In the genomic region with DNA sequence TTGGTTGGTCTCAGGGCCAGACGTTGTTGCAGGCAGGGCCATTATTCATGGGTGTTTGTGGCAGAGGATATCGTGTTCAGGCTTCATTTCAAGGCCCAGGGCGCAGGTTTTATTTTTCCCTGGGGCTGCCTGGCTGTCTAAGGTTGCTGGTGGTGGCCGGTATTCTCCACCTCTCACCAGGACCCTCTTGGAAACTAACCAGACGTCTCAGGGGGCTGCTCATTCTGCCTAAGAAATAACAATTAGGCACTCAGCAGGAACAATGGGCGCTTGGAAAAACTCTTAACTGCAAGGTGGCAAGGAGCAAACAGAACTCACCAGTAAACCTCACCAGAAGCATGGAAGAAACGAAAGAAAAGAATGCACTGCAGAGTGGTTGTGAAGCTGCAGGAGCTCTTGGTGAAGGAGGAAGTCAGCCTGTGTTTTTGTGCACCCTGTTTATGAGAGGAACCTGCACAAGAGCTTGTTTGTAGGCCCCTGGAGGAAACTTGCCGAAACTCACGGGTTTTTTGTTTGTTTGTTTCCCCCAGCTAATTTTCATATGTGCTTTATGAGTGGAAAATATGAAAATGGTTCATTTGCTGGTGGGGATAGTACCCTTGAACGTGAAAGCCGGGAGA, we compare ENCODE assay signal across 23 cellular contexts.
"Had no signal": no experiment of that assay in that cellular context is flagged by ENCODE, and none has a peak within 500 bp of the region (broad histone marks: within the 10 kb centered on the region; RNA-seq: fewer than 3 reads in every experiment).

No MANE protein-coding gene starts in this region.

- H3K27me3 Mint-ChIP-seq: activated naive CD8-positive, alpha-beta T cell treated with anti-CD3 and anti-CD28 coated beads, Interleukin-2, amount 10 ng/mL, durations not matched to agents 7 days and 5 days had no signal

- H3K36me3 ChIP-seq: esophagus squamous epithelium, gastroesophageal sphincter, lower lobe of right lung, sigmoid colon, stomach, transverse colon had no signal

- H3K4me1 ChIP-seq: esophagus squamous epithelium, gastroesophageal sphincter, lower lobe of right lung, sigmoid colon, stomach, transverse colon had no signal

- DNase-seq: activated CD4-positive, alpha-beta T cell treated with anti-CD3 and anti-CD28 coated beads, Interleukin-2, amount 50 U/mL, for 48 hours; activated CD8-positive, alpha-beta memory T cell treated with anti-CD3 and anti-CD28 coated beads, Interleukin-2, amount 50 U/mL, for 48 hours; activated naive CD4-positive, alpha-beta T cell treated with anti-CD3 and anti-CD28 coated beads for 36 hours; activated naive CD8-positive, alpha-beta T cell treated with anti-CD3 and anti-CD28 coated beads, Interleukin-2, amount 10 ng/mL, durations not matched to agents 7 days and 5 days; activated T-cell treated with anti-CD3 and anti-CD28 coated beads, Interleukin-2, amount 50 U/mL, for 4 hours; amniotic stem cell; cerebellar nuclear complex; esophagus squamous epithelium; head of caudate nucleus; lower lobe of right lung; naive B cell; retina; sigmoid colon; stimulated activated CD4-positive, alpha-beta T cell treated with anti-CD3 and anti-CD28 coated beads, Interleukin-15, amount 100 ng/mL, for 24 hours; stomach; T-helper 9 cell; transverse colon had no signal

- H3K4me3 Mint-ChIP-seq: activated naive CD4-positive, alpha-beta T cell treated with anti-CD3 and anti-CD28 coated beads for 36 hours; activated naive CD8-positive, alpha-beta T cell treated with anti-CD3 and anti-CD28 coated beads, Interleukin-2, amount 10 ng/mL, durations not matched to agents 7 days and 5 days; activated T-cell treated with anti-CD3 and anti-CD28 coated beads, Interleukin-2, amount 50 U/mL, for 4 hours; naive B cell; stimulated activated memory B cell treated with anti-CD40 and anti-IgM and Interleukin-4, amounts not matched to agents 10 μg/mL and 1 μg/mL and 100 μg/mL, for 72 hours had no signal

- H3K4me3 ChIP-seq: coronary artery, esophagus squamous epithelium, gastroesophageal sphincter, lower lobe of right lung, sigmoid colon, smooth muscle cell, stomach, transverse colon had no signal

- H3K9me3 Mint-ChIP-seq: activated naive CD4-positive, alpha-beta T cell treated with anti-CD3 and anti-CD28 coated beads for 36 hours; activated naive CD8-positive, alpha-beta T cell treated with anti-CD3 and anti-CD28 coated beads, Interleukin-2, amount 10 ng/mL, durations not matched to agents 7 days and 5 days; activated T-cell treated with anti-CD3 and anti-CD28 coated beads, Interleukin-2, amount 50 U/mL, for 4 hours; activated T-helper 2 cell treated with anti-CD3 and anti-CD28 coated beads, Interferon-gamma antibody, Interleukin-2, Interleukin-4, amounts not matched to agents 10 μg/mL and 5 μg/mL and 100 μg/mL, durations not matched to agents 14 hours and 24 hours and 36 hours; stimulated activated memory B cell treated with anti-CD40 and anti-IgM and Interleukin-4, amounts not matched to agents 10 μg/mL and 1 μg/mL and 100 μg/mL, for 72 hours had no signal

- H3K4me1 Mint-ChIP-seq: activated naive CD8-positive, alpha-beta T cell treated with anti-CD3 and anti-CD28 coated beads, Interleukin-2, amount 10 ng/mL, durations not matched to agents 7 days and 5 days; naive B cell; stimulated activated memory B cell treated with anti-CD40 and anti-IgM and Interleukin-4, amounts not matched to agents 10 μg/mL and 1 μg/mL and 100 μg/mL, for 72 hours had no signal

- H3K36me3 Mint-ChIP-seq: activated naive CD8-positive, alpha-beta T cell treated with anti-CD3 and anti-CD28 coated beads, Interleukin-2, amount 10 ng/mL, durations not matched to agents 7 days and 5 days; naive B cell; stimulated activated memory B cell treated with anti-CD40 and anti-IgM and Interleukin-4, amounts not matched to agents 10 μg/mL and 1 μg/mL and 100 μg/mL, for 72 hours had no signal

- H3K9me3 ChIP-seq: esophagus squamous epithelium, gastroesophageal sphincter, lower lobe of right lung, sigmoid colon, stomach, transverse colon had no signal

- H3K27ac Mint-ChIP-seq: activated naive CD4-positive, alpha-beta T cell treated with anti-CD3 and anti-CD28 coated beads for 36 hours; activated naive CD8-positive, alpha-beta T cell treated with anti-CD3 and anti-CD28 coated beads, Interleukin-2, amount 10 ng/mL, durations not matched to agents 7 days and 5 days; activated T-helper 2 cell treated with anti-CD3 and anti-CD28 coated beads, Interferon-gamma antibody, Interleukin-2, Interleukin-4, amounts not matched to agents 10 μg/mL and 5 μg/mL and 100 μg/mL, durations not matched to agents 14 hours and 24 hours and 36 hours; naive B cell; progenitor cell of endocrine pancreas; stimulated activated memory B cell treated with anti-CD40 and anti-IgM and Interleukin-4, amounts not matched to agents 10 μg/mL and 1 μg/mL and 100 μg/mL, for 72 hours had no signal
